Comparison of ENCODE assay signal across 15 cellular contexts in the genomic region with DNA sequence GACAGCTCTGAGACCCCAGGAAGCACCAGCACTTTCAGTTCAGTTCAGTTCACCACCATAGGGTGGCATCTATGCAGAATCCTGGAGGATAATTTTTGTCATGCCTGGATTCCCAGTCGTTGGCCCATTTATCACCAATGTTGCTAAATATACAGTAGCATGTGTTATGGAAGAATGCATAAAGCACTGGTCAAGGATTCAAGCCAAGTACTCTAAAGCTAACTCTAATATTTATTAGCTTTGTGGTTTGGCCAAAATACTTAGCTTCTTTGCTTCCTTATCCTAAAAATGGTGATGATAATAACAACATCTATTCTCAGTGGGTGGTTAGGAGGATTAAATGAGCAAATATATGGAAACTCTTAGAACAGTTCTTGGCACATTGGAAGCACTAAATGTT.
DNase-seq lines count a peak whose midpoint lies in the region; TF ChIP-seq lines count a peak whose summit lies in the region.
"Had no signal": no experiment of that assay in that cellular context is flagged by ENCODE, and none has a peak within 500 bp of the region (broad histone marks: within the 10 kb centered on the region; RNA-seq: fewer than 3 reads in every experiment).

No MANE protein-coding gene starts in this region.

- no peak overlapping the region for H3K4me3 ChIP-seq in MG63
- no peak overlapping the region for H3K4me3 ChIP-seq in choroid plexus epithelial cell (ENCODE audit: low read depth, low read length)
- H3K4me3 ChIP-seq: HAP-1 had no signal

- H3K36me3 ChIP-seq in MG63, result no peaks in the 10 kb centered on the region
- H3K36me3 ChIP-seq: BE2C, HAP-1 had no signal

- DNase-seq in EH (ENCODE audit: low read depth) (peak; percentile 6), MG63 (peak; percentile 10), choroid plexus epithelial cell (ENCODE audit: low read depth) (peak; percentile 46), iris pigment epithelial cell (ENCODE audit: low read depth) (peak; percentile 56), pons (ENCODE audit: low spot score) (no peak), DMS 273 treated with DMSO at 0.1 percent for 48 hours (lab: John Stamatoyannopoulos, UW) (no peak)
- no peak for DNase-seq in activated CD8-positive, alpha-beta memory T cell treated with anti-CD3 and anti-CD28 coated beads, Interleukin-2, amount 50 U/mL, for 4 hours
- no peak for DNase-seq in stimulated activated naive CD4-positive, alpha-beta T cell treated with Interleukin-2 at 50 U/mL for 16 hours (lab: John Stamatoyannopoulos, UW)
- DNase-seq: ACHN; BE2C; CD4-positive, alpha-beta memory T cell; DMS153; DMS79 treated with DMSO at 0.1 percent for 48 hours; GDM1 had no signal

- H3K9me3 ChIP-seq in MG63, result no peaks in the 10 kb centered on the region; the same call in 1 of the 2 replicates
- H3K9me3 ChIP-seq: BE2C, HAP-1 had no signal

- no peaks in the 10 kb centered on the region for H3K27me3 ChIP-seq in MG63
- H3K27me3 ChIP-seq: BE2C had no signal

- no peak for TF ChIP-seq CTCF in choroid plexus epithelial cell (conservative IDR thresholded peaks at IDR 0.05; ENCODE audit: low read depth, low read length)

Comparison
In these comparisons a context has a peak if more than half of its experiments do, and no peak if none do; other contexts are left out.
1. DNase-seq: peak in EH (single experiment), MG63 (single experiment), choroid plexus epithelial cell (single experiment) and iris pigment epithelial cell (single experiment); none in pons (single experiment), activated CD8-positive, alpha-beta memory T cell treated with anti-CD3 and anti-CD28 coated beads, Interleukin-2, amount 50 U/mL, for 4 hours (single experiment), stimulated activated naive CD4-positive, alpha-beta T cell treated with Interleukin-2 at 50 U/mL for 16 hours (single experiment) and DMS 273 treated with DMSO at 0.1 percent for 48 hours (single experiment).